13 cellular contexts compared by ENCODE assay signal in genomic region chr1:8356256-8357209, GRCh38. TPM values are rescaled to one million over a fixed set of nuclear protein-coding genes. Genes with fewer than 3 reads are reported as not detected.
DNase-seq lines count a peak whose midpoint lies in the region; ATAC-seq and TF ChIP-seq lines count a peak whose summit lies in the region.
"Had no signal": no experiment of that assay in that cellular context is flagged by ENCODE, and none has a peak within 500 bp of the region (broad histone marks: within the 10 kb centered on the region; RNA-seq: fewer than 3 reads in every experiment).

No MANE protein-coding gene starts in this region.

- H3K27ac ChIP-seq in dorsolateral prefrontal cortex (peak overlapping the region in 48 of 59 donors; percentile 4 to 82 (median 60)), aorta (ENCODE audit: low read depth in 1 of 2, low read length in 2 of 2) (no peak overlapping the region)
- H3K27ac ChIP-seq: SK-N-MC had no signal

- H3K27ac Mint-ChIP-seq in naive B cell, result peak overlapping the region in 4 of 6 donors; percentile 16 to 90 (median 83)

- peaks cover 2 to 5% (median 5%) of the 10 kb centered on the region in 3 donors for H3K4me1 Mint-ChIP-seq in naive B cell

- H3K4me3 Mint-ChIP-seq in naive B cell, result peak overlapping the region in 2 of 8 donors; percentile 28 to 47

- peaks cover 6 to 16% of the 10 kb centered on the region in 2 donors for H3K36me3 Mint-ChIP-seq in naive B cell

- H3K4me1 ChIP-seq in aorta (ENCODE audit: control insufficient read depth in 1 of 2, insufficient read depth in 2 of 2, low read length in 2 of 2), result no peaks in the 10 kb centered on the region

- no peaks in the 10 kb centered on the region for H3K9me3 ChIP-seq in aorta (ENCODE audit: control insufficient read depth, low read length)

- H3K4me3 ChIP-seq in dorsolateral prefrontal cortex (no peak overlapping the region), aorta (ENCODE audit: low read length in 2 of 2) (no peak overlapping the region)
- H3K4me3 ChIP-seq: SK-N-MC had no signal

- no peaks in the 10 kb centered on the region for H3K27me3 Mint-ChIP-seq in naive B cell

- no peaks in the 10 kb centered on the region for H3K9me3 Mint-ChIP-seq in naive B cell

- TF ChIP-seq CTCF in dorsolateral prefrontal cortex (IDR thresholded peaks at IDR 0.05 in 54 of 56, conservative IDR thresholded peaks at IDR 0.05 in 2 of 56; ENCODE audit: low read depth in 1 of 56, partially characterized antibody in 56 of 56) (no peak), GM20000 (IDR thresholded peaks at IDR 0.05; ENCODE audit: extremely low read depth, missing control alignments) (no peak)

- DNase-seq in Right ventricle myocardium superior (peak; percentile 29), left cardiac atrium (no peak), dorsolateral prefrontal cortex (no peak), naive B cell (no peak), aorta (peak; percentile 38 to 75), GM20000 (ENCODE audit: low spot score) (no peak), HPDE6-E6E7 (ENCODE audit: extremely low spot score) (no peak)
- no peak for DNase-seq in activated CD8-positive, alpha-beta memory T cell treated with anti-CD3 and anti-CD28 coated beads, Interleukin-2, amount 50 U/mL, for 48 hours
- DNase-seq: KBM-7, NCI-H1092, NCI-H2107, NCI-H526 treated with DMSO at 0.1 percent for 48 hours had no signal

- intact Hi-C loops in Right ventricle myocardium superior (cut with DNase I), result no loop called here
- intact Hi-C loops in left cardiac atrium (cut with DNase I), result no loop called here
- intact Hi-C loops in dorsolateral prefrontal cortex (cut with DNase I), result no loop called here
- intact Hi-C loops in aorta (cut with DNase I), result no loop called here

- H3K36me3 ChIP-seq in aorta (ENCODE audit: control insufficient read depth in 1 of 2, insufficient read depth in 2 of 2, low read length in 1 of 2), result peaks cover 0 to 18% of the 10 kb centered on the region in 2 donors

- WGBS in aorta, 2 donors, result 87 to 89% methylated on average over 26 to 27 of the region's 27 CpGs

- H3K27me3 ChIP-seq in dorsolateral prefrontal cortex, result no peaks in the 10 kb centered on the region
- H3K27me3 ChIP-seq in aorta (ENCODE audit: control insufficient read depth in 1 of 2, insufficient read depth in 2 of 2, low read length in 1 of 2), result no peaks in the 10 kb centered on the region

- ATAC-seq in Right ventricle myocardium superior (ENCODE audit: poor library complexity), result peak; percentile 25
- ATAC-seq in left cardiac atrium, result no peak
- ATAC-seq in naive B cell (ENCODE audit: low read depth in 2 of 2), result no peak
- ATAC-seq in aorta (ENCODE audit: low FRiP score), result no peak

RNA-seq across cellular contexts. Expression of gene SLC45A1, which starts 38.6 kb away (rescaled TPM):
- 1.9 TPM for total RNA-seq in Right ventricle myocardium superior
- total RNA-seq in left cardiac atrium, result 1 to 10 TPM; 1.8 to 2.2 TPM
- 10 to 100 TPM in 119 of 120 experiments, 1 to 10 TPM in 1; 8.8 to 28.7 (median 19.1) TPM for total RNA-seq in dorsolateral prefrontal cortex
- polyA plus RNA-seq in naive B cell (ENCODE audit: low read depth in 6 of 6), result under 1 TPM in 3 of 6 donors, not detected in 3; 0.09 to 0.26 (median 0.24) TPM
- 1 to 10 TPM; 5.4 to 8.7 TPM for total RNA-seq in aorta
- polyA plus RNA-seq in aorta, result 1 to 10 TPM; 4.4 to 8.1 TPM

Comparison
In these comparisons a context has a peak if more than half of its experiments do, and no peak if none do; other contexts are left out.
1. DNase-seq: peak in Right ventricle myocardium superior (single experiment) and aorta (2 of 2); none in left cardiac atrium (single experiment), dorsolateral prefrontal cortex (0 of 10), naive B cell (single experiment), GM20000 (single experiment), activated CD8-positive, alpha-beta memory T cell treated with anti-CD3 and anti-CD28 coated beads, Interleukin-2, amount 50 U/mL, for 48 hours (single experiment) and HPDE6-E6E7 (single experiment).
2. H3K27ac ChIP-seq: peak in dorsolateral prefrontal cortex (48 of 59); none in aorta (0 of 2).